Comparison of ENCODE assay signal across 11 cellular contexts in genomic region chr11:86473991-86474833, GRCh38.
A peak's percentile ranks its signal among the peaks of the same experiment; 100 is the strongest.
DNase-seq lines count a peak whose midpoint lies in the region; ATAC-seq, FAIRE-seq and TF ChIP-seq lines count a peak whose summit lies in the region.
"Had no signal": no experiment of that assay in that cellular context is flagged by ENCODE, and none has a peak within 500 bp of the region (broad histone marks: within the 10 kb centered on the region; RNA-seq: fewer than 3 reads in every experiment).

No MANE protein-coding gene starts in this region.

- H3K36me3 ChIP-seq in Panc1 (ENCODE audit: control insufficient read depth, insufficient read depth, low read length), result no peaks in the 10 kb centered on the region
- no peaks in the 10 kb centered on the region for H3K36me3 ChIP-seq in endothelial cell of umbilical vein (ENCODE audit: control insufficient read depth in 2 of 2, extremely low read depth in 1 of 2, insufficient read depth in 2 of 2, low read length in 2 of 2)
- H3K36me3 ChIP-seq in lower lobe of right lung, result no peaks in the 10 kb centered on the region
- H3K36me3 ChIP-seq in uterus, result no peaks in the 10 kb centered on the region
- H3K36me3 ChIP-seq: vagina had no signal

- POLR2A ChIA-PET in Panc1 (lab: Charles Lee), result no interaction called here
- POLR2A ChIA-PET in endothelial cell of umbilical vein (lab: Charles Lee), result interaction anchor here (1.6 kb wide), 1 partner anchor 14 kb away, joined by 5 read pairs; no protein-coding TSS in a partner anchor

- H3K27ac ChIP-seq in Panc1 (ENCODE audit: low read length) (peak overlapping the region; percentile 67), endothelial cell of umbilical vein (ENCODE audit: insufficient read depth, low read depth, low read length) (peak overlapping the region; percentile 80), lower lobe of right lung (peak overlapping the region; percentile 38), uterus (peak overlapping the region; percentile 21 to 84)

- H3K9me3 ChIP-seq in Panc1 (ENCODE audit: control insufficient read depth, insufficient read depth, low read depth, low read length) (no peaks in the 10 kb centered on the region), endothelial cell of umbilical vein (replicated peaks; ENCODE audit: control insufficient read depth, insufficient read depth, low read length) (no peaks in the 10 kb centered on the region), lower lobe of right lung (no peaks in the 10 kb centered on the region), uterus (no peaks in the 10 kb centered on the region)
- H3K9me3 ChIP-seq: vagina had no signal

- no peak for TF ChIP-seq POLR2A in endothelial cell of umbilical vein (IDR thresholded peaks at IDR 0.05; ENCODE audit: low read depth, low read length)
- TF ChIP-seq POLR2A in uterus (IDR thresholded peaks at IDR 0.05), result no peak

- CTCF ChIA-PET in Panc1 (lab: Charles Lee) (no interaction called here), endothelial cell of umbilical vein (lab: Charles Lee) (interaction anchor here (1.1 kb wide), 1 partner anchor 10 kb away, joined by 5 read pairs; no protein-coding TSS in a partner anchor)

- FAIRE-seq in endothelial cell of umbilical vein (lab: Jason Lieb, UNC), result peak; percentile 28
- FAIRE-seq: GM12891 had no signal

- peak overlapping the region; percentile 3 for H2AFZ ChIP-seq in endothelial cell of umbilical vein (ENCODE audit: low read depth, low read length)

- H4K20me1 ChIP-seq in endothelial cell of umbilical vein (replicated peaks; ENCODE audit: control insufficient read depth, extremely low read depth, insufficient read depth, low read length), result no peaks in the 10 kb centered on the region

- H3K4me1 ChIP-seq in Panc1 (ENCODE audit: control insufficient read depth, insufficient read depth, low read length) (peaks cover 34% of the 10 kb centered on the region), endothelial cell of umbilical vein (ENCODE audit: control insufficient read depth, extremely low read depth, insufficient read depth, low read length) (peaks cover 46% of the 10 kb centered on the region), lower lobe of right lung (peaks cover 17% of the 10 kb centered on the region), uterus (peaks cover 0 to 8% of the 10 kb centered on the region in 2 donors)

- H3K9me1 ChIP-seq in endothelial cell of umbilical vein (replicated peaks; ENCODE audit: control insufficient read depth, extremely low read depth, insufficient read depth, low read length), result no peaks in the 10 kb centered on the region

- TF ChIP-seq CTCF in Panc1 (IDR thresholded peaks at IDR 0.05) (no peak), endothelial cell of umbilical vein (IDR thresholded peaks at IDR 0.05; ENCODE audit: extremely low read depth in 1 of 2, insufficient read depth in 1 of 2, low read depth in 1 of 2, low read length in 2 of 2) (no peak), lower lobe of right lung (IDR thresholded peaks at IDR 0.05) (no peak), uterus (IDR thresholded peaks at IDR 0.05) (no peak)

- peak overlapping the region; percentile 32 for H3K9ac ChIP-seq in endothelial cell of umbilical vein (replicated peaks; ENCODE audit: extremely low read depth, insufficient read depth, low read length)

- no peak overlapping the region for H3K4me2 ChIP-seq in endothelial cell of umbilical vein (ENCODE audit: insufficient read depth, low read length)

- H3K27me3 ChIP-seq in Panc1 (ENCODE audit: control insufficient read depth, insufficient read depth, low read length) (no peaks in the 10 kb centered on the region), endothelial cell of umbilical vein (ENCODE audit: control insufficient read depth in 2 of 2, insufficient read depth in 2 of 2, low read length in 2 of 2) (no peaks in the 10 kb centered on the region), lower lobe of right lung (ENCODE audit: low read depth) (no peaks in the 10 kb centered on the region), uterus (no peaks in the 10 kb centered on the region)
- H3K27me3 ChIP-seq: vagina had no signal

- DNase-seq in Panc1 (ENCODE audit: low read depth, low spot score) (no peak), endothelial cell of umbilical vein (ENCODE audit: low read depth, low spot score) (peak; percentile 68), lower lobe of right lung (no peak), uterus (peak in 1 of 2 donors; percentile 56), NCI-H2227 (lab: John Stamatoyannopoulos, UW; ENCODE audit: unreplicated experiment) (no peak)
- DNase-seq: anterior cingulate cortex, NCI-H1105 had no signal

- intact Hi-C loops in Panc1 (cut with micrococcal nuclease; ENCODE audit: unreplicated experiment) (no loop called here), endothelial cell of umbilical vein (cut with micrococcal nuclease) (no loop called here), lower lobe of right lung (cut with DNase I) (no loop called here), uterus (cut with DNase I; ENCODE audit: low total_unique reads) (no loop called here)

- dilution Hi-C loops in endothelial cell of umbilical vein (cut with MboI; ENCODE audit: extremely low pct_ligation_motif_present, low sequenced_read_pairs), result no loop called here

- H3K79me2 ChIP-seq in endothelial cell of umbilical vein (ENCODE audit: control insufficient read depth, insufficient read depth, low read length), result no peaks in the 10 kb centered on the region

- in situ Hi-C loops in Panc1 (cut with HindIII; ENCODE audit: low pct_unique_long_range_greater_than_20kb, low sequenced_read_pairs), result no loop called here

- BruUV-seq in Panc1 (replicated peaks; lab: Mats Ljungman, UMichigan) (no TSS peak), endothelial cell of umbilical vein (replicated peaks; lab: Mats Ljungman, UMichigan) (TSS peak; percentile 31)

- H3K4me3 ChIP-seq in Panc1 (ENCODE audit: low read depth in 2 of 2, low read length in 2 of 2) (no peak overlapping the region), endothelial cell of umbilical vein (replicated peaks in 1 of 3; ENCODE audit: insufficient read depth in 1 of 3, low read depth in 1 of 3, low read length in 3 of 3) (no peak overlapping the region), lower lobe of right lung (no peak overlapping the region), uterus (no peak overlapping the region)
- H3K4me3 ChIP-seq: vagina had no signal

- ATAC-seq in Panc1, result peak; percentile 66
- peak; percentile 24 to 36 for ATAC-seq in lower lobe of right lung
- ATAC-seq in HG03039 (IDR thresholded peaks at IDR 0.05; ENCODE audit: unreplicated experiment), result no peak
- ATAC-seq in GM21737 (IDR thresholded peaks at IDR 0.05; ENCODE audit: unreplicated experiment), result no peak

TF ChIP-seq in endothelial cell of umbilical vein, 7 proteins besides CTCF, POLR2A, EP300 and RAD21:
- TF ChIP-seq POLR2AphosphoS5 (IDR thresholded peaks at IDR 0.05; ENCODE audit: insufficient read depth, low read depth, low read length) (no peak), GATA2 (IDR thresholded peaks at IDR 0.05; ENCODE audit: insufficient read depth, insufficient read length, low read depth, low read length) (peak; percentile 36)

Comparison
In these comparisons a context has a peak if more than half of its experiments do, and no peak if none do; other contexts are left out.
1. ATAC-seq: peak in Panc1 (single experiment) and lower lobe of right lung (2 of 2); none in HG03039 (single experiment) and GM21737 (single experiment).
2. Peak in every context shown above with its lines, with median percentiles within 50 percentile points of each other: H3K27ac ChIP-seq.